In genomic region chr21:32916522-32917099, GRCh38 we compare ENCODE assay signal across 9 cellular contexts.
DNase-seq lines count a peak whose midpoint lies in the region; ATAC-seq and TF ChIP-seq lines count a peak whose summit lies in the region.
"Had no signal": no experiment of that assay in that cellular context is flagged by ENCODE, and none has a peak within 500 bp of the region (broad histone marks: within the 10 kb centered on the region; RNA-seq: fewer than 3 reads in every experiment).

No MANE protein-coding gene starts in this region.

- no peak overlapping the region for H3K27ac ChIP-seq in DOHH2 (ENCODE audit: low read depth, low read length)
- no peak overlapping the region for H3K27ac ChIP-seq in HEK293 (ENCODE audit: extremely low read depth, low read depth, low read length)

- peaks cover 20% of the 10 kb centered on the region for H3K27me3 ChIP-seq in DOHH2 (ENCODE audit: control insufficient read depth, low read length)

- POLR2A ChIA-PET in HEK293 (lab: Yijun Ruan, JAX): no interaction called here

- DNase-seq in SK-MEL-5 (ENCODE audit: low read depth, low spot score): peak; percentile 27
- no peak for DNase-seq in mesothelial cell of epicardium (ENCODE audit: low spot score in 2 of 2, unreplicated experiment in 2 of 2)
- DNase-seq in MV-4-11 (lab: John Stamatoyannopoulos, UW): no peak
- DNase-seq in activated effector memory CD4-positive, alpha-beta T cell treated with anti-CD3 and anti-CD28 coated beads, Interleukin-2, amount 50 U/mL, for 16 hours: no peak
- DNase-seq: activated naive CD4-positive, alpha-beta T cell; NCI-H1048 had no signal

- no peaks in the 10 kb centered on the region for H4K20me1 ChIP-seq in DOHH2 (ENCODE audit: control insufficient read depth, insufficient read depth, low read depth, low read length)

- no peaks in the 10 kb centered on the region for H3K4me1 Mint-ChIP-seq in mesothelial cell of epicardium

- in situ Hi-C loops in SK-MEL-5 (cut with HindIII; ENCODE audit: low pct_unique_long_range_greater_than_20kb, low sequenced_read_pairs): no loop called here

- no peaks in the 10 kb centered on the region for H3K9me3 ChIP-seq in DOHH2 (ENCODE audit: control insufficient read depth, insufficient read depth, low read length)
- H3K9me3 ChIP-seq in HEK293 (ENCODE audit: control insufficient read depth, insufficient read depth, low read depth, low read length): no peaks in the 10 kb centered on the region; the same call in 1 of the 2 replicates

- H3K4me3 ChIP-seq in DOHH2 (ENCODE audit: low read length) (no peak overlapping the region), HEK293 (ENCODE audit: low read depth, low read length) (no peak overlapping the region)

- H3K4me3 Mint-ChIP-seq in mesothelial cell of epicardium: no peak overlapping the region

- H3F3A ChIP-seq in DOHH2 (ENCODE audit: control insufficient read depth, insufficient read depth): no peaks in the 10 kb centered on the region

- ATAC-seq in HG02852 (IDR thresholded peaks at IDR 0.05; ENCODE audit: unreplicated experiment): no peak

- peaks cover 18% of the 10 kb centered on the region for H3K9me3 Mint-ChIP-seq in mesothelial cell of epicardium

- H3K4me2 ChIP-seq in DOHH2 (ENCODE audit: low read length): no peak overlapping the region

- no peaks in the 10 kb centered on the region for H3K36me3 Mint-ChIP-seq in mesothelial cell of epicardium

- peak; percentile 57 for TF ChIP-seq CTCF in DOHH2 (IDR thresholded peaks at IDR 0.05; ENCODE audit: low read depth, low read length, poor library complexity, severe bottlenecking)
- no peak for TF ChIP-seq CTCF in HEK293 (tag by site-specific recombination; IDR thresholded peaks at IDR 0.05)
- peak; percentile 13 for TF ChIP-seq CTCF in mesothelial cell of epicardium (IDR thresholded peaks at IDR 0.05; ENCODE audit: unreplicated experiment)

- CTCF ChIA-PET in HEK293 (lab: Yijun Ruan, JAX): interaction anchor here (0.6 to 2.9 kb wide), 9 partner anchors 8 to 454 kb away, joined by 3 to 19 read pairs (median 3); no protein-coding TSS in a partner anchor

- H3K27ac Mint-ChIP-seq in mesothelial cell of epicardium: no peak overlapping the region

- no peaks in the 10 kb centered on the region for H3K4me1 ChIP-seq in DOHH2 (ENCODE audit: control insufficient read depth, low read length)
- no peaks in the 10 kb centered on the region for H3K4me1 ChIP-seq in HEK293 (ENCODE audit: control insufficient read depth, insufficient read depth, low read length)

- H3K36me3 ChIP-seq in DOHH2 (ENCODE audit: control insufficient read depth, low read length) (no peaks in the 10 kb centered on the region), HEK293 (ENCODE audit: control insufficient read depth in 2 of 2, insufficient read depth in 1 of 2, low read length in 2 of 2) (no peaks in the 10 kb centered on the region)

- H3K79me2 ChIP-seq in DOHH2 (ENCODE audit: control insufficient read depth, low read length): no peaks in the 10 kb centered on the region

- no peaks in the 10 kb centered on the region for H3K9me2 ChIP-seq in DOHH2 (replicated peaks; ENCODE audit: control insufficient read depth, low read length)

- peaks cover 25% of the 10 kb centered on the region for H3K27me3 Mint-ChIP-seq in mesothelial cell of epicardium (ENCODE audit: low read depth)

TF ChIP-seq in HEK293, 187 proteins besides CTCF, POLR2A, EP300 and RAD21 (continues in another document):
- TF ChIP-seq YY1 (tag by site-specific recombination; IDR thresholded peaks at IDR 0.05) (no peak), REST (tag by site-specific recombination; IDR thresholded peaks at IDR 0.05) (peak; percentile 78), TRIM28 (IDR thresholded peaks at IDR 0.05; ENCODE audit: borderline replicate concordance, low read length) (peak; percentile 73; the same call in 1 of the 2 replicates), ZBTB7A (tag by site-specific recombination; IDR thresholded peaks at IDR 0.05; ENCODE audit: low read depth) (no peak), ZXDB (tag by site-specific recombination; IDR thresholded peaks at IDR 0.05) (no peak), ZBTB26 (tag by site-specific recombination; optimal IDR thresholded peaks at IDR 0.05) (no peak), ZNF354C (tag by site-specific recombination; IDR thresholded peaks at IDR 0.05; ENCODE audit: borderline replicate concordance, low read depth) (no peak), ZNF677 (tag by site-specific recombination; IDR thresholded peaks at IDR 0.05) (no peak), ZNF221 (tag by site-specific recombination; IDR thresholded peaks at IDR 0.05; ENCODE audit: borderline replicate concordance) (no peak), ZNF239 (tag by site-specific recombination; IDR thresholded peaks at IDR 0.05) (no peak), ZNF155 (tag by site-specific recombination; IDR thresholded peaks at IDR 0.05) (no peak), ZNF18 (tag by site-specific recombination; IDR thresholded peaks at IDR 0.05) (no peak), KLF7 (tag by site-specific recombination; IDR thresholded peaks at IDR 0.05; ENCODE audit: borderline replicate concordance) (no peak), SETDB1 (IDR thresholded peaks at IDR 0.05; ENCODE audit: insufficient read length, low read length) (peak; percentile 65), ZNF488 (tag by site-specific recombination; IDR thresholded peaks at IDR 0.05) (no peak)
